16 cellular contexts compared by ENCODE assay signal in the genomic region with DNA sequence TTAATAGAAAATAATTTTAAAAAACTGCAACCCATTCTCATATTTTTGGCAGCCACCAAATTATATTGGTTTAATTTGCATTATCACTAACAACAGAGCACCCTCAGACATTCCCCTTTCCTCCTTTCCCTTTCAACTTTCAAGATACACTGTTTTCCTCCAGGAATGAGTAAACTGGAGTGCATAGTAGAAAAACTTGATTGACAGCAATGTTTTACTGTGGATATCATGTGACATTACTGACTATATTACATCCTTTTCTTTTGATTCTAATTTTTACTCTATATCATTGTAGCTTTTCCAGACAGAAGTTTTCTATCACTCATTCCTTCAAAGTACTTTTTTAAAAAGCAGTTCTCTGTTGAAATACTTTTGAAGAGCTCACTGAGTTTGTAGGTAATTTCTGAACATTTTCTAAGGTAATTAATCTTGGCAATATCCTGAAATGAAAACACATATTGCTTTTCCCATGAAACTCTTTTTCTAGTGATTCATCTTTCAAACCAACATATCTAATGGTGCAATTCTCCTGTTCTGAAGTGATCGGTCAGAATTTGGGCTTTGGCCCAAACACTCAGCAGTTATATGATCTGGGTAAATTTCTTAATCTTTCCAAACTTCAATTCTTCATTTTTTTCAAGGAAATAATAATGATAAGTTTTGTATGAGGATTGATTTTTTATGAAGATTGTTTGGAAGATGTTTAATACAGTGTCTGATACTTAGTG.
"Had no signal": no experiment of that assay in that cellular context is flagged by ENCODE, and none has a peak within 500 bp of the region (broad histone marks: within the 10 kb centered on the region; RNA-seq: fewer than 3 reads in every experiment).

No MANE protein-coding gene starts in this region.

- H3K4me3 Mint-ChIP-seq: activated naive CD4-positive, alpha-beta T cell treated with anti-CD3 and anti-CD28 coated beads for 36 hours; brain; nephron progenitor cell; stimulated activated naive CD8-positive, alpha-beta T cell treated with anti-CD3 and anti-CD28 coated beads, Interleukin-15, amount 100 ng/mL, for 72 hours; T-helper 1 cell treated with Interleukin-12 subunit alpha and Interleukin-12 subunit beta and Interleukin-4 antibody, amounts not matched to agents 30 μg/mL and 1 μg/mL, for 36 hours; WTC11 had no signal

- H3K4me2 ChIP-seq: hepatocyte had no signal

- FAIRE-seq: endometrium had no signal

- H3K27ac Mint-ChIP-seq: activated naive CD4-positive, alpha-beta T cell treated with anti-CD3 and anti-CD28 coated beads for 36 hours; brain; nephron progenitor cell; stimulated activated naive CD8-positive, alpha-beta T cell treated with anti-CD3 and anti-CD28 coated beads, Interleukin-15, amount 100 ng/mL, for 72 hours; T-helper 1 cell treated with Interleukin-12 subunit alpha and Interleukin-12 subunit beta and Interleukin-4 antibody, amounts not matched to agents 30 μg/mL and 1 μg/mL, for 36 hours; WTC11 had no signal

- ATAC-seq: left ventricle myocardium superior; stimulated activated naive CD8-positive, alpha-beta T cell treated with anti-CD3 and anti-CD28 coated beads, Interleukin-15, amount 100 ng/mL, for 72 hours; WTC11 had no signal

- H3K4me1 ChIP-seq: esophagus muscularis mucosa had no signal

- H2AFZ ChIP-seq: hepatocyte had no signal

- H3K4me3 ChIP-seq: esophagus muscularis mucosa, hepatocyte, thoracic aorta had no signal

- H3K36me3 ChIP-seq: esophagus muscularis mucosa, thoracic aorta had no signal

- H3K4me1 Mint-ChIP-seq: brain; nephron progenitor cell; stimulated activated naive CD8-positive, alpha-beta T cell treated with anti-CD3 and anti-CD28 coated beads, Interleukin-15, amount 100 ng/mL, for 72 hours had no signal

- H3K27me3 ChIP-seq: esophagus muscularis mucosa, hepatocyte had no signal

- DNase-seq: activated CD4-positive, alpha-beta T cell treated with anti-CD3 and anti-CD28 coated beads for 48 hours; activated CD8-positive, alpha-beta memory T cell treated with anti-CD3 and anti-CD28 coated beads for 24 hours; activated naive CD4-positive, alpha-beta T cell treated with anti-CD3 and anti-CD28 coated beads for 36 hours; left ventricle myocardium superior; mesenchymal stem cell; nephron progenitor cell; stimulated activated CD4-positive, alpha-beta T cell treated with anti-CD3 and anti-CD28 coated beads, Interleukin-15, amount 100 ng/mL, for 24 hours; stimulated activated CD4-positive, alpha-beta T cell treated with anti-CD3 and anti-CD28 coated beads, Interleukin-4, amount 100 ng/mL, for 24 hours; stimulated activated naive CD8-positive, alpha-beta T cell treated with anti-CD3 and anti-CD28 coated beads, Interleukin-15, amount 100 ng/mL, for 72 hours had no signal

- H3K9me3 Mint-ChIP-seq: brain; nephron progenitor cell; T-helper 1 cell treated with Interleukin-12 subunit alpha and Interleukin-12 subunit beta and Interleukin-4 antibody, amounts not matched to agents 30 μg/mL and 1 μg/mL, for 36 hours; WTC11 had no signal

- H3K27ac ChIP-seq: esophagus muscularis mucosa, hepatocyte, thoracic aorta had no signal

- H3K9me3 ChIP-seq: esophagus muscularis mucosa, thoracic aorta had no signal

- H3K36me3 Mint-ChIP-seq: brain, WTC11 had no signal
